Comparison of ENCODE assay signal across 8 cellular contexts in the genomic region with DNA sequence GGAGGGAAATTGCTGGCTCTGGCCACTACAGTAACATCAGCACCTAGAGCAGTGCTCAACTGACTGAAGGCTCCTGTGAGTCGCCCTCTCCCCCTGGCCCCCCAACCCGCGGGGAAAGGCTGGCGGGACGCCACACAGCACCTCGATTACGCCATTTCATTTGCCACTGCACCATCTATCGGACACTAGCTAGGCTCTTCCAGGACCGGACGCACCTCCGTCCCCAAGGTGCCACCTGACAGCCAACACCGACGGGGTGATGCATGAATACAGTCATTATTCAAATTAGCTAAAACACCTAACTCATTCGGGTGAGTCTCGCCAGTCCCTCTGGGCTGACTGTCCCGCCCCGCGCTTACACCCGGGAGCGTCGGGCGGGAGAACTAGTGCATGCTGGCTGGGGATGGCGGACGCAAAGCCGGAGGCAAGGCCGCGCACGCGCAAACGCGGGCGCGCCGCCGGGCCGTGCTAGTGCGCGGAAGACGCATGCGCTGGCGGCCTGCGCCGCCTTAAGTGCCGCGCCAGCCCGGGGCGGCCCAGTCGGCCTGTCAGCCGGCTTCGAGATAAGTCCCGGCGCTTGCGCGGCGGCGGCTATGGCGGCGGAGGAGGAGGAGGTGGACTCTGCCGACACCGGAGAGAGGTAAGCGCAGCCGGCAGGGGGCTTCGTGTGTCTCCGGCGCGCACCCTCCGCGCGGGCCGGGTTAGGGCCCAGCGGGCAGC. TPM values are rescaled to one million over a fixed set of nuclear protein-coding genes. Genes with fewer than 3 reads are reported as not detected.
DNase-seq lines count a peak whose midpoint lies in the region; FAIRE-seq and TF ChIP-seq lines count a peak whose summit lies in the region.

Gene ABHD5, plus strand, starts transcription at position 539 of the 720 bp plus-strand sequence. Its CDS starts 55 bp downstream, at position 594.

- H3K4me3 ChIP-seq in HAP-1 (peak within 1 kb of the TSS; percentile 49), MG63 (peak within 1 kb of the TSS; percentile 57), SJSA1 (peak within 1 kb of the TSS; percentile 77), neutrophil (ENCODE audit: low read depth in 1 of 2, low read length in 1 of 2) (peak within 1 kb of the TSS; percentile 91 to 93)

- in situ Hi-C loops in HAP-1 (cut with MboI; ENCODE audit: low sequenced_read_pairs), result no loop called here

- peak; percentile 57 for TF ChIP-seq CTCF in neutrophil (IDR thresholded peaks at IDR 0.05)

- H3K27me3 ChIP-seq in HAP-1 (ENCODE audit: low read depth) (no peaks in the 10 kb centered on the region), MG63 (no peaks in the 10 kb centered on the region), SJSA1 (replicated peaks) (no peaks in the 10 kb centered on the region), neutrophil (no peaks in the 10 kb centered on the region)

- H3K36me3 ChIP-seq in HAP-1 (replicated peaks), result no peaks in the 10 kb centered on the region
- no peaks in the 10 kb centered on the region for H3K36me3 ChIP-seq in MG63
- H3K36me3 ChIP-seq in SJSA1, result peaks cover 5% of the 10 kb centered on the region; the same call in 1 of the 2 replicates
- H3K36me3 ChIP-seq in neutrophil, result no peaks in the 10 kb centered on the region

- H3K4me1 ChIP-seq in HAP-1, result peaks cover 21% of the 10 kb centered on the region
- H3K4me1 ChIP-seq in SJSA1 (replicated peaks), result peaks cover 17% of the 10 kb centered on the region
- peaks cover 46% of the 10 kb centered on the region in 2 experiments for H3K4me1 ChIP-seq in neutrophil (ENCODE audit: control insufficient read depth in 1 of 2, insufficient read depth in 1 of 2, low read depth in 1 of 2, low read length in 1 of 2)

- no peaks in the 10 kb centered on the region for H3K9me3 ChIP-seq in HAP-1
- no peaks in the 10 kb centered on the region for H3K9me3 ChIP-seq in MG63
- H3K9me3 ChIP-seq in SJSA1 (replicated peaks), result no peaks in the 10 kb centered on the region
- H3K9me3 ChIP-seq in neutrophil, result no peaks in the 10 kb centered on the region

- H3K27ac ChIP-seq in SJSA1 (peak within 1 kb of the TSS; percentile 11; the same call in 1 of the 2 replicates), neutrophil (peak within 1 kb of the TSS; percentile 99), substantia nigra (ENCODE audit: low read depth, low read length, poor library complexity, severe bottlenecking) (peak within 1 kb of the TSS; percentile 85)

- FAIRE-seq in frontal cortex (lab: Jason Lieb, UNC), result no peak

- peak; percentile 99 for DNase-seq in GM03348 (ENCODE audit: low spot score)
- peak; percentile 79 to 90 for DNase-seq in HAP-1 (ENCODE audit: low spot score in 2 of 2)
- peak; percentile 83 for DNase-seq in MG63
- DNase-seq in SJSA1 (ENCODE audit: low read depth in 1 of 2, low spot score in 2 of 2), result peak; percentile 84 to 87
- peak; percentile 95 for DNase-seq in activated naive CD4-positive, alpha-beta T cell treated with Interleukin-2 at 50 U/mL for 16 hours
- DNase-seq in frontal cortex (ENCODE audit: low spot score in 2 of 2), result peak; percentile 90 to 95
- DNase-seq in substantia nigra (lab: John Stamatoyannopoulos, UW), result peak in 48 of 49 donors; percentile 37 to 93 (median 79)

RNA-seq across cellular contexts. Expression of gene ABHD5, which starts in this region (rescaled TPM):
- total RNA-seq in MG63 (2014; rRNA removed; shearing (Covaris generic); ENCODE audit: low replicate concordance), result 15.3 and 20.9 TPM in 2 replicates
- total RNA-seq in SJSA1 (2014; rRNA removed; shearing (Covaris generic)), result 14.7 and 18.6 TPM in 2 replicates
- total RNA-seq in frontal cortex, result 26.1 TPM

Comparison
In these comparisons a context has a peak if more than half of its experiments do, and no peak if none do; other contexts are left out.
1. Peak in every context shown above with its lines: DNase-seq, H3K4me3 ChIP-seq and H3K27ac ChIP-seq.
2. H3K27ac ChIP-seq: peak in every context shown above with its lines; median percentile 99 in neutrophil; 85 in substantia nigra; 11 in SJSA1.